In genomic region chr11:1373536-1374214, GRCh38 we compare ENCODE assay signal across 24 cellular contexts. TPM values are rescaled to one million over a fixed set of nuclear protein-coding genes. Genes with fewer than 3 reads are reported as not detected.
DNase-seq lines count a peak whose midpoint lies in the region; ATAC-seq and TF ChIP-seq lines count a peak whose summit lies in the region.
"Had no signal": no experiment of that assay in that cellular context is flagged by ENCODE, and none has a peak within 500 bp of the region (broad histone marks: within the 10 kb centered on the region; RNA-seq: fewer than 3 reads in every experiment).

No MANE protein-coding gene starts in this region.

- H3K4me3 Mint-ChIP-seq in nephron progenitor cell = no peak overlapping the region
- H3K4me3 Mint-ChIP-seq: activated CD8-positive, alpha-beta T cell treated with anti-CD3 and anti-CD28 coated beads, Interleukin-2, amount 10 ng/mL, durations not matched to agents 7 days and 5 days; CD8-positive, alpha-beta T cell; dendritic cell treated with granulocyte-macrophage colony-stimulating factor and Interleukin-4, amounts not matched to agents 40 ng/mL and 50 ng/mL, for 4 days; H9 had no signal

- TF ChIP-seq CTCF in astrocyte of the spinal cord (IDR thresholded peaks at IDR 0.05; ENCODE audit: low read depth, low read length) (no peak), nephron progenitor cell (IDR thresholded peaks at IDR 0.05) (no peak), foreskin keratinocyte (conservative IDR thresholded peaks at IDR 0.05) (no peak)

- no peak for TF ChIP-seq EP300 in Ishikawa (IDR thresholded peaks at IDR 0.05; ENCODE audit: borderline replicate concordance)

- no peak overlapping the region for H3K4me3 ChIP-seq in astrocyte of the spinal cord (ENCODE audit: low read depth, low read length)
- H3K4me3 ChIP-seq: GM12878, lower lobe of right lung, neural progenitor cell had no signal

- H3K27me3 Mint-ChIP-seq in nephron progenitor cell (ENCODE audit: low read depth, poor library complexity) = peaks cover 17% of the 10 kb centered on the region

- DNase-seq in Daoy (ENCODE audit: low read depth) (peak; percentile 35), astrocyte of the spinal cord (ENCODE audit: low read depth, low spot score) (peak; percentile 2), retina (peak; percentile 51), nephron progenitor cell (no peak), foreskin keratinocyte (no peak), NCI-H187 (lab: John Stamatoyannopoulos, UW) (no peak)
- DNase-seq: activated CD4-positive, alpha-beta T cell treated with anti-CD3 and anti-CD28 coated beads for 1 hour; activated CD8-positive, alpha-beta T cell treated with anti-CD3 and anti-CD28 coated beads, Interleukin-2, amount 10 ng/mL, durations not matched to agents 7 days and 5 days; activated effector memory CD4-positive, alpha-beta T cell treated with Interleukin-2 at 50 U/mL for 16 hours; activated T-cell treated with anti-CD3 and anti-CD28 coated beads for 4 hours; CD8-positive, alpha-beta T cell; H9; kidney; lower lobe of right lung; NCI-H1105 treated with DMSO at 0.1 percent for 48 hours; OCI-M1; SHP77 treated with DMSO at 0.1 percent for 48 hours; stimulated activated naive CD8-positive, alpha-beta T cell treated with anti-CD3 and anti-CD28 coated beads, Interleukin-15, Interleukin-2, amounts not matched to agents 100 U/mL and 50 U/mL, for 24 hours had no signal

- H3K27ac Mint-ChIP-seq in nephron progenitor cell = no peak overlapping the region
- H3K27ac Mint-ChIP-seq: activated CD8-positive, alpha-beta T cell treated with anti-CD3 and anti-CD28 coated beads, Interleukin-2, amount 10 ng/mL, durations not matched to agents 7 days and 5 days; CD8-positive, alpha-beta T cell; dendritic cell treated with granulocyte-macrophage colony-stimulating factor and Interleukin-4, amounts not matched to agents 40 ng/mL and 50 ng/mL, for 4 days; neural progenitor cell had no signal

- no peak for ATAC-seq in foreskin keratinocyte
- ATAC-seq: activated CD8-positive, alpha-beta T cell treated with anti-CD3 and anti-CD28 coated beads, Interleukin-2, amount 10 ng/mL, durations not matched to agents 7 days and 5 days; CD8-positive, alpha-beta T cell; GM12878; lower lobe of right lung; sciatic nerve; stimulated activated naive CD8-positive, alpha-beta T cell treated with anti-CD3 and anti-CD28 coated beads, Interleukin-15, Interleukin-2, amounts not matched to agents 100 U/mL and 50 U/mL, for 24 hours had no signal

- H3K9me3 Mint-ChIP-seq in nephron progenitor cell = no peaks in the 10 kb centered on the region
- H3K9me3 Mint-ChIP-seq: CD8-positive, alpha-beta T cell; dendritic cell treated with granulocyte-macrophage colony-stimulating factor and Interleukin-4, amounts not matched to agents 40 ng/mL and 50 ng/mL, for 4 days had no signal

- in situ Hi-C loops in astrocyte of the spinal cord (cut with HindIII; ENCODE audit: low sequenced_read_pairs) = no loop called here

- peaks cover 9% of the 10 kb centered on the region for H3K4me1 Mint-ChIP-seq in nephron progenitor cell
- H3K4me1 Mint-ChIP-seq: H9 had no signal

- no peak for TF ChIP-seq RAD21 in Ishikawa (IDR thresholded peaks at IDR 0.05; ENCODE audit: low read depth)

- H3K36me3 Mint-ChIP-seq in nephron progenitor cell (ENCODE audit: low read depth) = no peaks in the 10 kb centered on the region
- H3K36me3 Mint-ChIP-seq: CD8-positive, alpha-beta T cell; neural progenitor cell had no signal

- no peaks in the 10 kb centered on the region for H3K27me3 ChIP-seq in foreskin keratinocyte
- H3K27me3 ChIP-seq: neural progenitor cell had no signal

- no peaks in the 10 kb centered on the region for H3K4me1 ChIP-seq in foreskin keratinocyte
- H3K4me1 ChIP-seq: lower lobe of right lung, neural progenitor cell had no signal

- H3K27ac ChIP-seq in foreskin keratinocyte = no peak overlapping the region
- H3K27ac ChIP-seq: lower lobe of right lung, neural progenitor cell had no signal

TF ChIP-seq in Ishikawa, 13 proteins besides CTCF, POLR2A, EP300 and RAD21:
- TF ChIP-seq CREB1 (IDR thresholded peaks at IDR 0.05; ENCODE audit: low read depth) (no peak), TCF12 (IDR thresholded peaks at IDR 0.05; ENCODE audit: low read depth) (0 out of 2 replicates have a peak, but pooled peaks have one; percentile 21), TEAD4 (IDR thresholded peaks at IDR 0.05) (peak; percentile 83; the same call in 1 of the 2 replicates), ZBTB7A (IDR thresholded peaks at IDR 0.05; ENCODE audit: low read depth) (no peak)
- TF ChIP-seq, protein P1, sequence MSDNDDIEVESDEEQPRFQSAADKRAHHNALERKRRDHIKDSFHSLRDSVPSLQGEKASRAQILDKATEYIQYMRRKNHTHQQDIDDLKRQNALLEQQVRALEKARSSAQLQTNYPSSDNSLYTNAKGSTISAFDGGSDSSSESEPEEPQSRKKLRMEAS (IDR thresholded peaks at IDR 0.05) = no peak
TF ChIP-seq in Ishikawa: peak in this region for 2.

RNA-seq across cellular contexts. Expression of gene BRSK2, which starts 16.1 kb away (rescaled TPM):
- 0.17 TPM in 1 of 2 replicates, not detected in the other for total RNA-seq in Daoy (2014; rRNA removed; shearing (Covaris generic))
- 0.18 and 0.34 TPM in 2 replicates for total RNA-seq in foreskin keratinocyte
- polyA plus RNA-seq in foreskin keratinocyte = 0.08 and 0.18 TPM in 2 replicates
- total RNA-seq: bronchial epithelial cell had no signal
- polyA plus RNA-seq: GM12878 had no signal

Comparison
In these comparisons a context has a peak if more than half of its experiments do, and no peak if none do; other contexts are left out.
1. DNase-seq: peak in Daoy (single experiment), astrocyte of the spinal cord (single experiment) and retina (single experiment); none in nephron progenitor cell (single experiment), foreskin keratinocyte (0 of 2) and NCI-H187 (0 of 2).